Comparison of ENCODE assay signal across 11 cellular contexts in the genomic region with DNA sequence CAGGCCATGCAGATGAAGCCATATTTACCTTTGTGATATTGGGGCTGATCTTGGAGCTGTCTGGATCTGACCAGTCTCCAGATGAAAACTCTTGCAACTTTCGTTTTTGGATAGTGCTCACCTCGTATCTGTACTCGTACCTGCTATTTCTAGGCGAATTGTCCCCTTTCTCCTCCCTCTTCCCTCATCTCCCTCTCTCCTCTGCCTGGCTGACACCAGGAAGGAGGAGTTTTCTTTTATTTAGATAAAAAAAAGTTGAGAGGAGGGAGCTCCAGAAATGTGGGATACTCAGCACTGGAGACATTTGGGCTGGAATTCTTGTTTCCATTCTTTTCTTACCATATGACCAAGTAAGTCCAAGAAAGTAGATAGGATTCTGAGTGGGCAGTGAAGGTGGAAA. TPM values are rescaled to one million over a fixed set of nuclear protein-coding genes. Genes with fewer than 3 reads are reported as not detected.
A peak's percentile ranks its signal among the peaks of the same experiment; 100 is the strongest.
DNase-seq lines count a peak whose midpoint lies in the region; TF ChIP-seq lines count a peak whose summit lies in the region.
"Had no signal": no experiment of that assay in that cellular context is flagged by ENCODE, and none has a peak within 500 bp of the region (broad histone marks: within the 10 kb centered on the region; RNA-seq: fewer than 3 reads in every experiment).

No MANE protein-coding gene starts in this region.

- peaks cover 45% of the 10 kb centered on the region for H3K4me1 ChIP-seq in ACC112 (ENCODE audit: control insufficient read depth, insufficient read depth, low read length, unreplicated experiment)
- H3K4me1 ChIP-seq in ascending aorta = peaks cover 4 to 38% of the 10 kb centered on the region in 2 donors
- H3K4me1 ChIP-seq in left ventricle myocardium inferior = peaks cover 64% of the 10 kb centered on the region
- peaks cover 0 to 72% (median 58%) of the 10 kb centered on the region in 4 donors for H3K4me1 ChIP-seq in sigmoid colon
- peaks cover 19% of the 10 kb centered on the region for H3K4me1 ChIP-seq in SJCRH30

- TF ChIP-seq EP300 in sigmoid colon (IDR thresholded peaks at IDR 0.05) = no peak

- H3K27me3 ChIP-seq in ACC112 (ENCODE audit: insufficient read depth, low read length) (no peaks in the 10 kb centered on the region), ascending aorta (no peaks in the 10 kb centered on the region), left ventricle myocardium inferior (ENCODE audit: low read depth) (no peaks in the 10 kb centered on the region), sigmoid colon (no peaks in the 10 kb centered on the region), SJCRH30 (no peaks in the 10 kb centered on the region)
- H3K27me3 ChIP-seq: body of pancreas, pancreas had no signal

- peaks cover 12% of the 10 kb centered on the region for H3K9me3 Mint-ChIP-seq in T-helper 2 cell treated with Interferon-gamma antibody and Interleukin-4, amounts not matched to agents 5 μg/mL and 100 μg/mL, for 36 hours

- no peaks in the 10 kb centered on the region; the same call in 1 of the 2 replicates for H3K36me3 ChIP-seq in ACC112 (ENCODE audit: insufficient read depth, low read length)
- H3K36me3 ChIP-seq in ascending aorta = no peaks in the 10 kb centered on the region
- no peaks in the 10 kb centered on the region for H3K36me3 ChIP-seq in left ventricle myocardium inferior
- H3K36me3 ChIP-seq in sigmoid colon = no peaks in the 10 kb centered on the region
- no peaks in the 10 kb centered on the region for H3K36me3 ChIP-seq in SJCRH30
- H3K36me3 ChIP-seq: pancreas had no signal

- TF ChIP-seq CTCF in ascending aorta (IDR thresholded peaks at IDR 0.05) (no peak), left ventricle myocardium inferior (IDR thresholded peaks at IDR 0.05; ENCODE audit: borderline replicate concordance) (no peak), sigmoid colon (IDR thresholded peaks at IDR 0.05) (no peak)

- no peak overlapping the region for H3K27ac Mint-ChIP-seq in T-helper 2 cell treated with Interferon-gamma antibody and Interleukin-4, amounts not matched to agents 5 μg/mL and 100 μg/mL, for 36 hours

- no peak for DNase-seq in ascending aorta (ENCODE audit: low spot score in 2 of 2)
- no peak for DNase-seq in left ventricle myocardium inferior
- no peak for DNase-seq in sigmoid colon
- no peak for DNase-seq in T-helper 2 cell treated with Interferon-gamma antibody and Interleukin-4, amounts not matched to agents 5 μg/mL and 100 μg/mL, for 36 hours (ENCODE audit: low spot score)
- no peak for DNase-seq in glomerular visceral epithelial cell (ENCODE audit: extremely low spot score)
- DNase-seq in SJCRH30 = no peak
- DNase-seq in DMS114 treated with DMSO at 0.1 percent for 48 hours (lab: John Stamatoyannopoulos, UW; ENCODE audit: unreplicated experiment) = no peak
- DNase-seq: kidney glomerular epithelial cell, pancreas had no signal

- no peaks in the 10 kb centered on the region for H3K36me3 Mint-ChIP-seq in T-helper 2 cell treated with Interferon-gamma antibody and Interleukin-4, amounts not matched to agents 5 μg/mL and 100 μg/mL, for 36 hours (ENCODE audit: low read depth)

- TF ChIP-seq POLR2A in sigmoid colon (IDR thresholded peaks at IDR 0.05) = no peak

- 64 to 78% methylated on average over 4 of the region's 4 CpGs for WGBS in sigmoid colon, 2 donors

- intact Hi-C loops in ascending aorta (cut with DNase I) = loop anchor here (2.0 kb wide), 2 partner anchors 54 to 80 kb away; a partner anchor contains a TSS
- intact Hi-C loops in left ventricle myocardium inferior (cut with micrococcal nuclease) = no loop called here
- intact Hi-C loops in sigmoid colon (cut with DNase I) = loop anchor here (2.0 kb wide), 1 partner anchor 56 kb away; no protein-coding TSS in a partner anchor

- H3K27me3 Mint-ChIP-seq in T-helper 2 cell treated with Interferon-gamma antibody and Interleukin-4, amounts not matched to agents 5 μg/mL and 100 μg/mL, for 36 hours (ENCODE audit: low read depth) = no peaks in the 10 kb centered on the region

- H3K4me3 ChIP-seq in ACC112 (ENCODE audit: low read depth, low read length) = peak overlapping the region; percentile 72
- H3K4me3 ChIP-seq in ascending aorta = peak overlapping the region; percentile 52 to 64
- peak overlapping the region; percentile 23 for H3K4me3 ChIP-seq in left ventricle myocardium inferior
- peak overlapping the region; percentile 32 to 46 (median 38) for H3K4me3 ChIP-seq in sigmoid colon
- no peak overlapping the region for H3K4me3 ChIP-seq in SJCRH30
- H3K4me3 ChIP-seq: body of pancreas, pancreas had no signal

- H3K4me3 Mint-ChIP-seq in T-helper 2 cell treated with Interferon-gamma antibody and Interleukin-4, amounts not matched to agents 5 μg/mL and 100 μg/mL, for 36 hours = no peak overlapping the region

- H3K79me2 ChIP-seq in ACC112 (ENCODE audit: control insufficient read depth, insufficient read depth, low read length, unreplicated experiment) = peaks cover 65% of the 10 kb centered on the region

- H3K4me1 Mint-ChIP-seq in T-helper 2 cell treated with Interferon-gamma antibody and Interleukin-4, amounts not matched to agents 5 μg/mL and 100 μg/mL, for 36 hours (ENCODE audit: low read depth) = no peaks in the 10 kb centered on the region

- H3K9me3 ChIP-seq in ascending aorta = no peaks in the 10 kb centered on the region
- peaks cover 6% of the 10 kb centered on the region for H3K9me3 ChIP-seq in left ventricle myocardium inferior (replicated peaks)
- no peaks in the 10 kb centered on the region for H3K9me3 ChIP-seq in sigmoid colon
- no peaks in the 10 kb centered on the region; the same call in 1 of the 2 replicates for H3K9me3 ChIP-seq in SJCRH30 (replicated peaks)
- H3K9me3 ChIP-seq: body of pancreas, pancreas had no signal

- H3K27ac ChIP-seq in ACC112 (ENCODE audit: low read depth, low read length) (peak overlapping the region; percentile 99), ascending aorta (peak overlapping the region; percentile 94 to 97), left ventricle myocardium inferior (replicated peaks) (peak overlapping the region; percentile 71), sigmoid colon (peak overlapping the region; percentile 91 to 97 (median 96)), SJCRH30 (no peak overlapping the region)

- H2AFZ ChIP-seq in ACC112 (ENCODE audit: low read length, unreplicated experiment) = no peak overlapping the region

RNA-seq across cellular contexts. Expression of a gene that starts 54.6 kb away (rescaled TPM):
- total RNA-seq in ascending aorta = 99.1 TPM
- 30.7 TPM for total RNA-seq in left ventricle myocardium inferior
- 100 to 1,000 TPM in 2 of 4 donors, 10 to 100 TPM in 2; 69.6 to 127 (median 101) TPM for total RNA-seq in sigmoid colon
- polyA plus RNA-seq in sigmoid colon = 10 to 100 TPM; 24.5 to 50.0 (median 31.8) TPM
- 57.2 and 58.0 TPM in 2 replicates for total RNA-seq in SJCRH30 (2014; rRNA removed; shearing (Covaris generic))
